ENCODE assay signal across 8 cellular contexts in the genomic region with DNA sequence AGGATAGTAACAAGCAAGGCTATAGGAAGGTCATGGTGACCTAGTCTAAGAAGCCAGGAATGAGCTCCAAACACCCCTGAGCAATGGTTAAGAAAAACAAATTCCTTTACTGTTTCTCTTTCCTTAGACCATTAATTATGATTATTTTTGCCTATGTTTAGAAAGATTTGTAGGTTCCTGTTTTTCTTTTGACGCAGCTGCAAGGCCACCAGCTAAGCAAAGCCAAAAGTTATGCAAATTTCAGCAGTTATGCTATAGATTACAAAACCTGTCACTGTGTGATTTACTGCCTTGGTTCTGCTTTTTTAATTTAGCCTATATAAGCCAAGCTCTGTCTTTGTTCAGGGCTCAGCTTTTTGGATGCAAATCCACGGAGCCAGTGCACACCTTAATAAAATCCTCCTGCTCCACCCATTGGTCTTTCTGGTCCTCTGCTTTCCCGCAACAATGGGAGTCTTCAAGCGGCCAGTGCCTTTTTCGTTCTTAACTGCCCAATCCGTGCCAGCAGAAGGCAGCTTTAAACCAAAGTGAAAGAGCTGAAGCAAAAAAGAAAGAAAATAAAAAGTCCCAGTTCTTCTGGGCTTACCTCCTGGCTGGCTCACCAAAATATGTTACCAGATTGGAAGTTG. TPM values are rescaled to one million over a fixed set of nuclear protein-coding genes. Genes with fewer than 3 reads are reported as not detected.
A peak's percentile ranks its signal among the peaks of the same experiment; 100 is the strongest.
DNase-seq lines count a peak whose midpoint lies in the region; ATAC-seq and TF ChIP-seq lines count a peak whose summit lies in the region.

No MANE protein-coding gene starts in this region.

- POLR2A ChIA-PET in A673 (lab: Charles Lee; ENCODE audit: low non-redundant PET), result no interaction called here

- H3K27ac Mint-ChIP-seq in effector memory CD8-positive, alpha-beta T cell, result peak overlapping the region; percentile 93

- CTCF ChIA-PET in A673 (lab: Charles Lee), result no interaction called here

- peaks cover 13% of the 10 kb centered on the region for H3K4me1 ChIP-seq in A673 (ENCODE audit: insufficient read depth, low read length, poor library complexity, severe bottlenecking)
- H3K4me1 ChIP-seq in BE2C, result no peaks in the 10 kb centered on the region; the same call in 1 of the 2 replicates

- H3K36me3 Mint-ChIP-seq in effector memory CD8-positive, alpha-beta T cell (ENCODE audit: insufficient read depth), result peaks cover 15% of the 10 kb centered on the region

- peaks cover 0 to 14% of the 10 kb centered on the region in 2 donors for H3K27me3 Mint-ChIP-seq in effector memory CD8-positive, alpha-beta T cell

- H3K4me3 Mint-ChIP-seq in effector memory CD8-positive, alpha-beta T cell, result peak overlapping the region; percentile 88 to 91

- H3K27me3 ChIP-seq in A673 (replicated peaks; ENCODE audit: insufficient read depth, low read depth, low read length, poor library complexity) (no peaks in the 10 kb centered on the region), BE2C (no peaks in the 10 kb centered on the region)

- BruUV-seq in A673 (replicated peaks; lab: Mats Ljungman, UMichigan), result TSS peak; percentile 22

- intact Hi-C loops in A673 (cut with micrococcal nuclease; ENCODE audit: unreplicated experiment), result no loop called here

- DNase-seq in A673 (ENCODE audit: low spot score) (peak; percentile 2), RPMI7951 (ENCODE audit: low read depth) (peak; percentile 30), retina (peak; percentile 3), BE2C (no peak), NCI-H1105 treated with DMSO at 0.1 percent for 48 hours (lab: John Stamatoyannopoulos, UW) (no peak)
- no peak for DNase-seq in effector memory CD8-positive, alpha-beta T cell

- H3K9me3 Mint-ChIP-seq in effector memory CD8-positive, alpha-beta T cell, result no peaks in the 10 kb centered on the region

- peaks cover 22 to 28% of the 10 kb centered on the region in 2 donors for H3K4me1 Mint-ChIP-seq in effector memory CD8-positive, alpha-beta T cell (ENCODE audit: low read depth in 2 of 2)

- H3K9me3 ChIP-seq in A673 (ENCODE audit: low read depth, low read length, poor library complexity, severe bottlenecking) (no peaks in the 10 kb centered on the region), BE2C (no peaks in the 10 kb centered on the region)

- peak overlapping the region; percentile 30 for H3K27ac ChIP-seq in A673 (ENCODE audit: low read depth, low read length, poor library complexity, severe bottlenecking)

- ATAC-seq in GM18519 (IDR thresholded peaks at IDR 0.05; ENCODE audit: low FRiP score, unreplicated experiment), result peak; percentile 35
- ATAC-seq in HG02981 (IDR thresholded peaks at IDR 0.05; ENCODE audit: unreplicated experiment), result peak; percentile 34
- ATAC-seq in effector memory CD8-positive, alpha-beta T cell (replicated peaks), result no peak

- peaks cover 4% of the 10 kb centered on the region for H3K36me3 ChIP-seq in A673 (ENCODE audit: insufficient read depth, low read length, poor library complexity, severe bottlenecking)
- peaks cover under 1% of the 10 kb centered on the region for H3K36me3 ChIP-seq in BE2C

- TF ChIP-seq CTCF in A673 (conservative IDR thresholded peaks at IDR 0.05; ENCODE audit: low read depth, low read length) (no peak), BE2C (IDR thresholded peaks at IDR 0.05; ENCODE audit: low read depth, low read length) (no peak)

- H3K4me3 ChIP-seq in A673 (ENCODE audit: low read depth, low read length, poor library complexity, severe bottlenecking), result peak overlapping the region; percentile 76
- H3K4me3 ChIP-seq in BE2C (ENCODE audit: low read depth, low read length), result no peak overlapping the region

RNA-seq across cellular contexts. Expression of gene CEP135, which starts 1.4 kb away (rescaled TPM):
- total RNA-seq in A673 (2021), result 13.8 and 15.3 TPM in 2 replicates
- 5.3 and 8.3 TPM in 2 replicates for total RNA-seq in RPMI7951 (2014; rRNA removed; shearing (Covaris generic))
- 2.5 TPM for polyA plus RNA-seq in BE2C (2012; ENCODE audit: insufficient read depth, insufficient read length, low read depth)

Comparison
In these comparisons a context has a peak if more than half of its experiments do, and no peak if none do; other contexts are left out.
1. DNase-seq: peak in A673 (single experiment), RPMI7951 (single experiment) and retina (single experiment); none in effector memory CD8-positive, alpha-beta T cell (0 of 3), BE2C (single experiment) and NCI-H1105 treated with DMSO at 0.1 percent for 48 hours (single experiment).